ENCODE assay signal across 8 cellular contexts in the genomic region with DNA sequence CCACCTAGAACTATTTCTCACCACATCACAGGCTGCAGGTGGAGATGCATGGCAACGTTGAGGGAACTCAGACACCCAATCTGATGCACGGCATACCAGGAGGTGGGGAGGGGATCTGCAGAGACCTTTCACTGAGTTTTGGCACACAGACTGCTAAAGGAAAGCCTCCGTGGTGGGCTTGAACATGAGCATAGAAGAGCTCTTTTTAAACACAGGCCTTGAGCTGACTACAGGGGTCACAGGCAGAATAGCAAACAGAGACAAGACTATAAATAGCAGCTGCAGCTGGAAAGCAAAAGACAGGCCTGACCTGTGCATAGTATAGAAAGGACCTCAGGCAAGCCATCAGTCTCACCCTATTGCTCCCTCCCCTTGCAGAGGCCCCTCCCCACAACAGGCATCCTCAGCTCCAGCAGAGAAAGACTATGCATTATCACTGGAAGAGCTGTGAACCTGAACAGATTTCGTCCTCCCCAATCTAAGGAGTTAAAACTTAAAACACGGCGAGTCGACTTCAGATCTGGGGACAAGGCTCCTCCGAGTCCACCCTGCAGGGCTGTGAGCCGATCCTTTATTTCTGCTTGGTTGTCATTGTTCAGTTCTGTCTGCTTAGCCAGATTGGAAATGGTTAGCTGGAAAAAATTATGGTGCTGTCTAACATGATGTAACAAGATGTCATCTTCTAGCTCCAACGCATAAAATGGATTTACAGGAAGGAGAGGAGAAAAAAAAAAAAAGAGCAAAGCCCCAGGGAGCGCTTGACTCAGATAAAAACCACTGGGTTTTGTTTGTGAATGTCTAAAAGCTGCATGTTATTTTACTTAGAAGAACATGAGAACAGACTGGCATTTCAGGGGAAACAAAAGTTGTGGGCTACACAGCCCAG. TPM values are rescaled to one million over a fixed set of nuclear protein-coding genes. Genes with fewer than 3 reads are reported as not detected.
DNase-seq lines count a peak whose midpoint lies in the region; ATAC-seq and TF ChIP-seq lines count a peak whose summit lies in the region.

No MANE protein-coding gene starts in this region.

- H3K4me3 ChIP-seq in Loucy (ENCODE audit: low read length, poor library complexity, severe bottlenecking) (peak overlapping the region; percentile 35), fibroblast of mammary gland (ENCODE audit: control insufficient read depth, low read depth, low read length) (no peak overlapping the region), prostate gland (no peak overlapping the region)

- peak overlapping the region; percentile 59 for H3K4me2 ChIP-seq in Loucy (ENCODE audit: low read depth, low read length, poor library complexity, severe bottlenecking)

- no peaks in the 10 kb centered on the region for H4K20me1 ChIP-seq in Loucy (ENCODE audit: insufficient read depth, low read length, poor library complexity, severe bottlenecking)

- no peaks in the 10 kb centered on the region for H3K36me3 Mint-ChIP-seq in activated CD4-positive, alpha-beta memory T cell treated with anti-CD3 and anti-CD28 coated beads, Interleukin-2, amount 10 ng/mL, durations not matched to agents 7 days and 5 days (ENCODE audit: low read depth)

- peaks cover 32% of the 10 kb centered on the region for H3K4me1 Mint-ChIP-seq in activated CD4-positive, alpha-beta memory T cell treated with anti-CD3 and anti-CD28 coated beads, Interleukin-2, amount 10 ng/mL, durations not matched to agents 7 days and 5 days

- no peaks in the 10 kb centered on the region for H3K27me3 Mint-ChIP-seq in activated CD4-positive, alpha-beta memory T cell treated with anti-CD3 and anti-CD28 coated beads, Interleukin-2, amount 10 ng/mL, durations not matched to agents 7 days and 5 days

- no peaks in the 10 kb centered on the region for H3F3A ChIP-seq in Loucy (ENCODE audit: low read depth)

- TF ChIP-seq POLR2A in prostate gland (IDR thresholded peaks at IDR 0.05), result no peak

- peak overlapping the region; percentile 9 for H3K9ac ChIP-seq in Loucy (ENCODE audit: low read depth, low read length, poor library complexity, severe bottlenecking)

- H3K9me2 ChIP-seq in Loucy (replicated peaks; ENCODE audit: low read depth, low read length), result no peaks in the 10 kb centered on the region

- H3K9me3 ChIP-seq in Loucy (ENCODE audit: insufficient read depth, low read depth, low read length) (no peaks in the 10 kb centered on the region), prostate gland (no peaks in the 10 kb centered on the region)

- peak; percentile 21 for DNase-seq in activated CD4-positive, alpha-beta memory T cell treated with anti-CD3 and anti-CD28 coated beads, Interleukin-2, amount 10 ng/mL, durations not matched to agents 7 days and 5 days
- DNase-seq in fibroblast of mammary gland (ENCODE audit: low read depth) (peak; percentile 90), sciatic nerve (ENCODE audit: low spot score) (no peak), prostate gland (ENCODE audit: low spot score) (no peak), NCI-H2196 (lab: John Stamatoyannopoulos, UW; ENCODE audit: unreplicated experiment) (no peak), cortex of kidney (lab: John Stamatoyannopoulos, UW) (no peak)

- H3K36me3 ChIP-seq in Loucy (ENCODE audit: insufficient read depth, low read length), result no peaks in the 10 kb centered on the region
- no peaks in the 10 kb centered on the region for H3K36me3 ChIP-seq in prostate gland

- H3K27me3 ChIP-seq in Loucy (ENCODE audit: insufficient read depth, low read length, poor library complexity, severe bottlenecking) (no peaks in the 10 kb centered on the region), prostate gland (replicated peaks; ENCODE audit: insufficient read depth) (no peaks in the 10 kb centered on the region)

- ATAC-seq in GM18861 (IDR thresholded peaks at IDR 0.05; ENCODE audit: unreplicated experiment), result peak; percentile 40
- peak; percentile 8 for ATAC-seq in sciatic nerve

- CTCF ChIA-PET in activated CD4-positive, alpha-beta memory T cell treated with anti-CD3 and anti-CD28 coated beads, Interleukin-2, amount 10 ng/mL, durations not matched to agents 7 days and 5 days (lab: Charles Lee), result interaction anchor here (0.7 to 3.8 kb wide), 7 partner anchors 10 to 290 kb away, joined by 3 to 17 read pairs (median 4); partner anchors contain the start of gene LCLAT1

- peak overlapping the region; percentile 39 for H3K4me3 Mint-ChIP-seq in activated CD4-positive, alpha-beta memory T cell treated with anti-CD3 and anti-CD28 coated beads, Interleukin-2, amount 10 ng/mL, durations not matched to agents 7 days and 5 days

- H3K27ac Mint-ChIP-seq in activated CD4-positive, alpha-beta memory T cell treated with anti-CD3 and anti-CD28 coated beads, Interleukin-2, amount 10 ng/mL, durations not matched to agents 7 days and 5 days, result peak overlapping the region; percentile 85

- H3K27ac ChIP-seq in prostate gland, result no peak overlapping the region

- H3K79me2 ChIP-seq in Loucy (ENCODE audit: insufficient read depth, low read length), result no peaks in the 10 kb centered on the region

- POLR2A ChIA-PET in activated CD4-positive, alpha-beta memory T cell treated with anti-CD3 and anti-CD28 coated beads, Interleukin-2, amount 10 ng/mL, durations not matched to agents 7 days and 5 days (lab: Charles Lee), result interaction anchor here (0.7 to 3.6 kb wide), 8 partner anchors 17 to 275 kb away, joined by 3 to 22 read pairs (median 6); partner anchors contain the start of genes LCLAT1 and YPEL5

- intact Hi-C loops in sciatic nerve (cut with DNase I), result no loop called here
- intact Hi-C loops in prostate gland (cut with DNase I), result no loop called here

- H2AFZ ChIP-seq in Loucy (ENCODE audit: low read length), result peak overlapping the region; percentile 60

- no peaks in the 10 kb centered on the region for H3K9me3 Mint-ChIP-seq in activated CD4-positive, alpha-beta memory T cell treated with anti-CD3 and anti-CD28 coated beads, Interleukin-2, amount 10 ng/mL, durations not matched to agents 7 days and 5 days

- H3K4me1 ChIP-seq in Loucy (ENCODE audit: insufficient read depth, low read length, poor library complexity, severe bottlenecking), result peaks cover 24% of the 10 kb centered on the region
- no peaks in the 10 kb centered on the region for H3K4me1 ChIP-seq in prostate gland (replicated peaks)

- TF ChIP-seq CTCF in Loucy (conservative IDR thresholded peaks at IDR 0.05; ENCODE audit: low read length), result no peak
- TF ChIP-seq CTCF in fibroblast of mammary gland (conservative IDR thresholded peaks at IDR 0.05; ENCODE audit: control insufficient read depth, insufficient read depth, low read depth, low read length), result no peak
- TF ChIP-seq CTCF in prostate gland (IDR thresholded peaks at IDR 0.05), result no peak

- 23% methylated on average over 11 of the region's 11 CpGs for WGBS in prostate gland

RNA-seq across cellular contexts. Expression of gene LCLAT1, which starts 25.3 kb away (rescaled TPM):
- 10 to 100 TPM; 17.0 to 17.6 TPM for total RNA-seq in activated CD4-positive, alpha-beta memory T cell treated with anti-CD3 and anti-CD28 coated beads, Interleukin-2, amount 10 ng/mL, durations not matched to agents 7 days and 5 days
- total RNA-seq in sciatic nerve (8.2 TPM), prostate gland (10 to 100 TPM; 18.8 to 28.2 TPM)

Comparison
In these comparisons a context has a peak if more than half of its experiments do, and no peak if none do; other contexts are left out.
1. DNase-seq: peak in activated CD4-positive, alpha-beta memory T cell treated with anti-CD3 and anti-CD28 coated beads, Interleukin-2, amount 10 ng/mL, durations not matched to agents 7 days and 5 days (single experiment) and fibroblast of mammary gland (single experiment); none in sciatic nerve (single experiment), prostate gland (single experiment), NCI-H2196 (single experiment) and cortex of kidney (single experiment).